11 cellular contexts compared by ENCODE assay signal in the genomic region with DNA sequence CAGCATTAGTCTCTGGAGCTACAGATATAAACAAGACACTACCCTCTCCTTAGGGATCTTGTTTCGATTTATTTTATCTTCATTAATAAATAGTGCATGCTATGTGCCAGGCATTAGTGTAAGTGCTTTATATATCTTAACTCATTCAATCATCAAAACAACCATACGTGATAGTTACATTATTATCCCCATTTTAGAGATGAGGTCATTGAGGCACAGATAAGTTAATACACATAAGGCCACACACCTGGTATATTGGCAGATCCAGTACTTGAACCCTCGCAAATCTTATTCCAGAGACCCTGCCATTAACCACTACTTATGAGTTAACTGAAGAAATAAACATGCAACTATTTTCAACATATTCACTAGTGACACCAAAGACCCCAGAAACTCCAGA. TPM values are rescaled to one million over a fixed set of nuclear protein-coding genes. Genes with fewer than 3 reads are reported as not detected.
"Had no signal": no experiment of that assay in that cellular context is flagged by ENCODE, and none has a peak within 500 bp of the region (broad histone marks: within the 10 kb centered on the region; RNA-seq: fewer than 3 reads in every experiment).

No MANE protein-coding gene starts in this region.

- H3K27ac Mint-ChIP-seq: GM23338, H9, HFFc6 had no signal

- H3K9ac ChIP-seq: GM23248 had no signal

- H3K4me2 ChIP-seq: GM23338 had no signal

- DNase-seq: GM23248, GOT3, H7, H9, HCEC 1CT, HFFc6 had no signal

- H3K36me3 ChIP-seq: HAP-1 had no signal

- H3K9me3 Mint-ChIP-seq: GM23338, HFFc6 had no signal

- FAIRE-seq: H1, H54 had no signal

- ATAC-seq: GM23338, HCT116 had no signal

- H3K4me3 Mint-ChIP-seq: GM23338, H9, HFFc6 had no signal

- H3K9me3 ChIP-seq: HAP-1 had no signal

- H3K27ac ChIP-seq: GM23248 had no signal

- H2AFZ ChIP-seq: GM23248, GM23338 had no signal

- H3K4me3 ChIP-seq: GM23248, GM23338, HAP-1 had no signal

RNA-seq across cellular contexts. Expression of a gene that starts 25.7 kb away (rescaled TPM):
- total RNA-seq: GM23338, H1 had no signal
